Comparison of ENCODE assay signal across 23 cellular contexts in the genomic region with DNA sequence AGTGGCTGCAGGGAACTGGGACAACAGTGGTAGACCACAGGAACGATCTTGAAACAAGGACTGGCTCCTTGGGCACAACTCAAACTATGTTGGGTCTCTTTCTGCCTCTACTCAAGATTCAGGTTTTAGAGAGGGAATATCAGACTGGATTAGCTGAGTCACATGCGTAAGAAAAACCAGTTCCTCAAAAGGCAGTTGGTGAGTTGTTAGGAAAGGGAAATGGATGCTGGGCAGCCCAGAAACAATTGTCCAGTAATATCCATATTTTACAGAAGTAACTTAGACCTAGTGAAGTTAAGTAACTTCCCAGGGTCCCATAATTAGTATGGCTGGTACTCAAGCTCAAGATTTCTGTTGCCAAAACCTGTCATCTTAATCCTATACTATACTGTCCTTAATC. TPM values are rescaled to one million over a fixed set of nuclear protein-coding genes. Genes with fewer than 3 reads are reported as not detected.
DNase-seq lines count a peak whose midpoint lies in the region; ATAC-seq and TF ChIP-seq lines count a peak whose summit lies in the region.
"Had no signal": no experiment of that assay in that cellular context is flagged by ENCODE, and none has a peak within 500 bp of the region (broad histone marks: within the 10 kb centered on the region; RNA-seq: fewer than 3 reads in every experiment).

No MANE protein-coding gene starts in this region.

- intact Hi-C loops in naive thymus-derived CD4-positive, alpha-beta T cell (cut with micrococcal nuclease), result loop anchor here in 1 of 2 donors (10.0 kb wide), 1 partner anchor 709 kb away; no protein-coding TSS in a partner anchor

- H3K9me3 Mint-ChIP-seq in naive thymus-derived CD4-positive, alpha-beta T cell, result no peaks in the 10 kb centered on the region
- H3K9me3 Mint-ChIP-seq: CD8-positive, alpha-beta memory T cell; naive thymus-derived CD8-positive, alpha-beta T cell; stimulated activated naive B cell treated with anti-CD40 and anti-IgM and Interleukin-4, amounts not matched to agents 10 μg/mL and 1 μg/mL and 100 μg/mL, for 72 hours had no signal

- H3K4me1 ChIP-seq in naive thymus-derived CD4-positive, alpha-beta T cell (ENCODE audit: control insufficient read depth in 2 of 2, insufficient read depth in 2 of 2, low read length in 2 of 2), result no peaks in the 10 kb centered on the region
- H3K4me1 ChIP-seq: gastrocnemius medialis, sigmoid colon had no signal

- H3K4me1 Mint-ChIP-seq in naive thymus-derived CD4-positive, alpha-beta T cell, result peaks cover 0 to 6% (median 0%) of the 10 kb centered on the region in 7 donors
- H3K4me1 Mint-ChIP-seq: CD8-positive, alpha-beta memory T cell had no signal

- H3K9me3 ChIP-seq in naive thymus-derived CD4-positive, alpha-beta T cell (ENCODE audit: control insufficient read depth in 2 of 3, low read length in 3 of 3), result no peaks in the 10 kb centered on the region
- H3K9me3 ChIP-seq: gastrocnemius medialis, sigmoid colon had no signal

- H3K27me3 Mint-ChIP-seq in naive thymus-derived CD4-positive, alpha-beta T cell, result no peaks in the 10 kb centered on the region
- H3K27me3 Mint-ChIP-seq: activated CD4-positive, alpha-beta T cell treated with anti-CD3 and anti-CD28 coated beads for 36 hours; CD8-positive, alpha-beta memory T cell; naive thymus-derived CD8-positive, alpha-beta T cell; stimulated activated naive B cell treated with anti-CD40 and anti-IgM and Interleukin-4, amounts not matched to agents 10 μg/mL and 1 μg/mL and 100 μg/mL, for 72 hours had no signal

- no peak for TF ChIP-seq CTCF in RWPE1 (conservative IDR thresholded peaks at IDR 0.05; ENCODE audit: low read depth)

- peak overlapping the region in 5 of 9 donors; percentile 13 to 54 (median 46) for H3K27ac Mint-ChIP-seq in naive thymus-derived CD4-positive, alpha-beta T cell
- H3K27ac Mint-ChIP-seq: activated CD4-positive, alpha-beta T cell treated with anti-CD3 and anti-CD28 coated beads for 36 hours had no signal

- no peaks in the 10 kb centered on the region for H3K27me3 ChIP-seq in naive thymus-derived CD4-positive, alpha-beta T cell (ENCODE audit: control insufficient read depth in 2 of 2, insufficient read depth in 2 of 2, low read length in 2 of 2)
- H3K27me3 ChIP-seq: gastrocnemius medialis, sigmoid colon had no signal

- POLR2A ChIA-PET in naive thymus-derived CD4-positive, alpha-beta T cell (lab: Charles Lee), result interaction anchor here (0.6 kb wide), 1 partner anchor 96 kb away, joined by 6 read pairs; no protein-coding TSS in a partner anchor
- POLR2A ChIA-PET in RWPE1 (lab: Yijun Ruan, JAX; ENCODE audit: low non-redundant PET), result no interaction called here

- peaks cover 0 to 35% (median 16%) of the 10 kb centered on the region in 5 donors for H3K36me3 Mint-ChIP-seq in naive thymus-derived CD4-positive, alpha-beta T cell

- no peak overlapping the region for H3K4me3 Mint-ChIP-seq in naive thymus-derived CD4-positive, alpha-beta T cell
- H3K4me3 Mint-ChIP-seq: activated CD4-positive, alpha-beta T cell treated with anti-CD3 and anti-CD28 coated beads for 36 hours; CD8-positive, alpha-beta memory T cell; naive thymus-derived CD8-positive, alpha-beta T cell; stimulated activated naive B cell treated with anti-CD40 and anti-IgM and Interleukin-4, amounts not matched to agents 10 μg/mL and 1 μg/mL and 100 μg/mL, for 72 hours had no signal

- peaks cover 9 to 67% (median 19%) of the 10 kb centered on the region in 3 experiments for H3K36me3 ChIP-seq in naive thymus-derived CD4-positive, alpha-beta T cell (ENCODE audit: control insufficient read depth in 2 of 3, insufficient read depth in 3 of 3, low read length in 3 of 3)

- CTCF ChIA-PET in naive thymus-derived CD4-positive, alpha-beta T cell (lab: Charles Lee), result interaction anchor here (0.6 kb wide), 1 partner anchor 170 kb away, joined by 3 read pairs; no protein-coding TSS in a partner anchor
- CTCF ChIA-PET in RWPE1 (lab: Yijun Ruan, JAX), result no interaction called here

- no peak overlapping the region for H3K4me3 ChIP-seq in naive thymus-derived CD4-positive, alpha-beta T cell (ENCODE audit: low read length)
- H3K4me3 ChIP-seq: gastrocnemius medialis, sigmoid colon had no signal

- H3K27ac ChIP-seq in naive thymus-derived CD4-positive, alpha-beta T cell (ENCODE audit: low read depth, low read length), result no peak overlapping the region
- no peak overlapping the region for H3K27ac ChIP-seq in RWPE1
- H3K27ac ChIP-seq: gastrocnemius medialis, sigmoid colon had no signal

- peak; percentile 45 to 59 for DNase-seq in AML-193 (lab: John Stamatoyannopoulos, UW)
- DNase-seq in GF-D8 (lab: John Stamatoyannopoulos, UW), result peak; percentile 7
- peak; percentile 60 for DNase-seq in SKM-1 treated with dmso at 0.1 percent for 144 hours (lab: John Stamatoyannopoulos, UW; ENCODE audit: unreplicated experiment)
- no peak for DNase-seq in naive thymus-derived CD4-positive, alpha-beta T cell
- no peak for DNase-seq in RWPE1 (ENCODE audit: low spot score)
- DNase-seq in stimulated activated CD4-positive, alpha-beta T cell treated with anti-CD3 and anti-CD28 coated beads, Interleukin-1b, Interleukin-23, amount 100 ng/mL, for 48 hours, result no peak
- DNase-seq: activated CD4-positive, alpha-beta T cell treated with anti-CD3 and anti-CD28 coated beads for 36 hours; amygdala; caudate nucleus; CD8-positive, alpha-beta memory T cell; DMS53; effector CD4-positive, alpha-beta T cell; gastrocnemius medialis; mammary epithelial cell; naive thymus-derived CD8-positive, alpha-beta T cell; NCI-H1092; NCI-H1930; NCI-H226; NCI-H774; sigmoid colon; stimulated activated naive B cell treated with anti-CD40 and anti-IgM and Interleukin-4, amounts not matched to agents 10 μg/mL and 1 μg/mL and 100 μg/mL, for 72 hours had no signal

- ATAC-seq in naive thymus-derived CD4-positive, alpha-beta T cell, result peak; percentile 57
- ATAC-seq in HG02798 (IDR thresholded peaks at IDR 0.05; ENCODE audit: poor library complexity, unreplicated experiment), result no peak
- ATAC-seq: activated CD4-positive, alpha-beta T cell treated with anti-CD3 and anti-CD28 coated beads for 36 hours; esophagus mucosa; gastrocnemius medialis; naive thymus-derived CD8-positive, alpha-beta T cell; stimulated activated naive B cell treated with anti-CD40 and anti-IgM and Interleukin-4, amounts not matched to agents 10 μg/mL and 1 μg/mL and 100 μg/mL, for 72 hours had no signal

RNA-seq across cellular contexts. Expression of gene TMEM39B, which starts 27.0 kb away (rescaled TPM):
- 10 to 100 TPM; 11.4 to 35.9 (median 26.4) TPM for total RNA-seq in naive thymus-derived CD4-positive, alpha-beta T cell
- polyA plus RNA-seq in naive thymus-derived CD4-positive, alpha-beta T cell, result 1 to 10 TPM; 2.7 to 4.9 TPM

RNA-seq across cellular contexts. Expression of gene KHDRBS1, which starts 32.1 kb away (rescaled TPM):
- total RNA-seq in naive thymus-derived CD4-positive, alpha-beta T cell, result 100 to 1,000 TPM in 3 of 5 experiments, 10 to 100 TPM in 2; 89.2 to 162 (median 125) TPM
- polyA plus RNA-seq in naive thymus-derived CD4-positive, alpha-beta T cell, result 100 to 1,000 TPM; 108 to 116 TPM

Comparison
In these comparisons a context has a peak if more than half of its experiments do, and no peak if none do; other contexts are left out.
1. DNase-seq: peak in AML-193 (2 of 2), GF-D8 (single experiment) and SKM-1 treated with dmso at 0.1 percent for 144 hours (single experiment); none in naive thymus-derived CD4-positive, alpha-beta T cell (0 of 9), RWPE1 (single experiment) and stimulated activated CD4-positive, alpha-beta T cell treated with anti-CD3 and anti-CD28 coated beads, Interleukin-1b, Interleukin-23, amount 100 ng/mL, for 48 hours (single experiment).